In the genomic region with DNA sequence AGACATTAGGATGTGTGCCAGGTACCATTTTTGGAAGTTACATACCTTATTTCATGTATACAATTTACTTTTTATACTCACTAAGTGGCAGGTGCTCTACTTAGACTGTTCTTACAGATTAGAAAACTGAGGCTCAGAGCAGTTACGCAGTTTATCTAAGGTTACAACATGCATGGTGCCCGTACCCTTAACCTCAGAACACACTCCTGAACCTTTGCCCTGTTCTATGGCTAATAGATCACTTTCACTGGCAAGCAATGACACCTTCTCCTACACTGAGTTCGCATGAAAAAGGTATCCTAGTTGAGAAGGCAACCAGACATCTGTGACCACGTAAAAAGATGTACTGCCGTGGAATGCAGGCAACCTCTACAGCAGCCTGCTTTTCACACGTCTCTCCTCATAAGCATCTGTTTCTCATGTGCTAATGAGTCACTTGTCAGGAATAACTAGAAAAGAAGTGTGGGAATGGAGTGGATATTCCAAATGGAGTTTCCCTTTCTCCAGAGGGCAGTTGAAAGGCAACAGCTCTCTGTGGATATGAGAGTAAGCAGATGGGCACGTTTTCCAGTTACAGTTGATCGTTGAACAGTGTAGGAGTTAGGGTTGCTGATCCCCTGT, we compare ENCODE assay signal across 24 cellular contexts.
A peak's percentile ranks its signal among the peaks of the same experiment; 100 is the strongest.
DNase-seq lines count a peak whose midpoint lies in the region; ATAC-seq, FAIRE-seq and TF ChIP-seq lines count a peak whose summit lies in the region.
"Had no signal": no experiment of that assay in that cellular context is flagged by ENCODE, and none has a peak within 500 bp of the region (broad histone marks: within the 10 kb centered on the region; RNA-seq: fewer than 3 reads in every experiment).

No MANE protein-coding gene starts in this region.

- H3K36me3 ChIP-seq in SK-N-SH (replicated peaks in 1 of 2; ENCODE audit: control insufficient read depth in 1 of 2, insufficient read depth in 2 of 2, low read length in 1 of 2) (no peaks in the 10 kb centered on the region), H1 (ENCODE audit: control insufficient read depth in 2 of 4, insufficient read depth in 4 of 4, low read length in 3 of 4) (no peaks in the 10 kb centered on the region), small intestine (ENCODE audit: control insufficient read depth in 2 of 2, insufficient read depth in 2 of 2, low read length in 2 of 2) (no peaks in the 10 kb centered on the region), Karpas-422 (ENCODE audit: insufficient read depth, low read length) (no peaks in the 10 kb centered on the region), PC-3 (ENCODE audit: low read depth, low read length) (no peaks in the 10 kb centered on the region)
- H3K36me3 ChIP-seq: brain microvascular endothelial cell, gastroesophageal sphincter had no signal

- no peak overlapping the region for H4K8ac ChIP-seq in H1 (ENCODE audit: extremely low read depth, insufficient read depth, low read length)

- no peak overlapping the region for H3K4ac ChIP-seq in H1 (replicated peaks; ENCODE audit: insufficient read length, low read depth, low read length)

- H3K79me2 ChIP-seq in SK-N-SH (ENCODE audit: insufficient read depth): no peaks in the 10 kb centered on the region
- H3K79me2 ChIP-seq in H1 (ENCODE audit: control insufficient read depth in 1 of 2, insufficient read depth in 2 of 2, low read length in 2 of 2): no peaks in the 10 kb centered on the region
- H3K79me2 ChIP-seq in Karpas-422 (ENCODE audit: low read length): no peaks in the 10 kb centered on the region
- H3K79me2 ChIP-seq in PC-3 (ENCODE audit: low read length): no peaks in the 10 kb centered on the region
- H3K79me2 ChIP-seq: parathyroid adenoma had no signal

- no TSS peak for BruUV-seq in PC-3 (replicated peaks; lab: Mats Ljungman, UMichigan)

- CTCF ChIA-PET in SK-N-SH (lab: Yijun Ruan, JAX): interaction anchor here (0.8 to 21.5 kb wide), 3 partner anchors 11 to 279 kb away, joined by 3 to 704 read pairs (median 3); no protein-coding TSS in a partner anchor
- CTCF ChIA-PET in H1 (lab: Charles Lee; ENCODE audit: partially characterized antibody): interaction anchor here (0.7 to 7.6 kb wide), 7 partner anchors 11 to 275 kb away, joined by 3 to 56 read pairs (median 8); no protein-coding TSS in a partner anchor
- CTCF ChIA-PET in PC-3 (lab: Charles Lee): interaction anchor here (0.5 kb wide), 1 partner anchor 930 kb away, joined by 3 read pairs; no protein-coding TSS in a partner anchor

- no peaks in the 10 kb centered on the region for H4K20me1 ChIP-seq in SK-N-SH (ENCODE audit: insufficient read depth)
- no peaks in the 10 kb centered on the region for H4K20me1 ChIP-seq in H1 (replicated peaks in 1 of 2; ENCODE audit: control insufficient read depth in 1 of 2, insufficient read depth in 2 of 2, low read length in 2 of 2)
- no peaks in the 10 kb centered on the region for H4K20me1 ChIP-seq in Karpas-422 (ENCODE audit: insufficient read depth, low read depth, low read length)
- H4K20me1 ChIP-seq in PC-3 (ENCODE audit: low read length): no peaks in the 10 kb centered on the region

- no peak overlapping the region for H3K56ac ChIP-seq in H1 (replicated peaks; ENCODE audit: insufficient read length, low read depth, low read length)

- H2AFZ ChIP-seq in SK-N-SH (ENCODE audit: low read depth) (no peak overlapping the region), H1 (ENCODE audit: low read length) (no peak overlapping the region), Karpas-422 (ENCODE audit: low read length) (no peak overlapping the region), PC-3 (ENCODE audit: low read length) (no peak overlapping the region)
- H2AFZ ChIP-seq: parathyroid adenoma had no signal

- H2BK12ac ChIP-seq in H1 (ENCODE audit: low read depth, low read length): no peak overlapping the region

- H3K9me2 ChIP-seq in SK-N-SH (no peaks in the 10 kb centered on the region), Karpas-422 (replicated peaks; ENCODE audit: insufficient read depth, low read length) (no peaks in the 10 kb centered on the region), PC-3 (replicated peaks; ENCODE audit: low read length) (no peaks in the 10 kb centered on the region)

- H2BK20ac ChIP-seq in H1 (ENCODE audit: low read length): no peak overlapping the region

- no peak overlapping the region for H2BK15ac ChIP-seq in H1 (ENCODE audit: low read length)

- H3K27ac ChIP-seq in SK-N-SH (ENCODE audit: low read depth in 2 of 2, low read length in 1 of 2) (no peak overlapping the region), H1 (ENCODE audit: low read depth, low read length) (no peak overlapping the region), right cardiac atrium (ENCODE audit: low read length) (peak overlapping the region; percentile 97), small intestine (ENCODE audit: low read depth in 1 of 2, low read length in 1 of 2) (peak overlapping the region in 1 of 2 donors; percentile 46), Karpas-422 (ENCODE audit: low read length) (no peak overlapping the region), PC-3 (ENCODE audit: low read length) (no peak overlapping the region)
- H3K27ac ChIP-seq: 22Rv1, brain microvascular endothelial cell, C4-2B, gastroesophageal sphincter, parathyroid adenoma had no signal

- H3K9me3 ChIP-seq in SK-N-SH: no peaks in the 10 kb centered on the region
- H3K9me3 ChIP-seq in H1 (ENCODE audit: insufficient read depth in 2 of 2, low read depth in 1 of 2, low read length in 1 of 2): no peaks in the 10 kb centered on the region
- no peaks in the 10 kb centered on the region for H3K9me3 ChIP-seq in right cardiac atrium (ENCODE audit: control insufficient read depth, low read length)
- no peaks in the 10 kb centered on the region for H3K9me3 ChIP-seq in small intestine (ENCODE audit: control insufficient read depth, low read depth)
- no peaks in the 10 kb centered on the region for H3K9me3 ChIP-seq in Karpas-422 (ENCODE audit: low read length)
- H3K9me3 ChIP-seq in PC-3 (ENCODE audit: low read length): no peaks in the 10 kb centered on the region
- H3K9me3 ChIP-seq: gastroesophageal sphincter had no signal

- no peak overlapping the region for H3K14ac ChIP-seq in H1 (ENCODE audit: insufficient read length)

- H2BK5ac ChIP-seq in H1 (ENCODE audit: low read depth, low read length): no peak overlapping the region

- no peak overlapping the region for H2AK5ac ChIP-seq in H1 (ENCODE audit: low read depth, low read length)

- no peak for TF ChIP-seq POLR2A in H1 (IDR thresholded peaks at IDR 0.05; ENCODE audit: control extremely low read depth in 1 of 2, low read depth in 2 of 2, low read length in 2 of 2)

- H3K27me3 ChIP-seq in SK-N-SH (ENCODE audit: insufficient read depth): no peaks in the 10 kb centered on the region
- H3K27me3 ChIP-seq in H1 (replicated peaks in 1 of 4; ENCODE audit: control insufficient read depth in 3 of 4, extremely low read depth in 1 of 4, insufficient read depth in 3 of 4, low read length in 3 of 4): no peaks in the 10 kb centered on the region
- no peaks in the 10 kb centered on the region for H3K27me3 ChIP-seq in right cardiac atrium (ENCODE audit: control insufficient read depth, insufficient read depth)
- no peaks in the 10 kb centered on the region for H3K27me3 ChIP-seq in small intestine (ENCODE audit: control insufficient read depth in 2 of 2, insufficient read depth in 2 of 2, low read length in 2 of 2)
- H3K27me3 ChIP-seq in Karpas-422 (ENCODE audit: low read length): no peaks in the 10 kb centered on the region
- H3K27me3 ChIP-seq in PC-3 (ENCODE audit: low read length): peaks cover 9% of the 10 kb centered on the region; the same call in 1 of the 2 replicates
- H3K27me3 ChIP-seq: brain microvascular endothelial cell, gastroesophageal sphincter had no signal

- no peak overlapping the region for H4K91ac ChIP-seq in H1 (replicated peaks; ENCODE audit: insufficient read length, low read length)

- H3K23ac ChIP-seq in H1 (ENCODE audit: insufficient read length): no peak overlapping the region

- H3K23me2 ChIP-seq in H1 (ENCODE audit: low read depth, low read length): no peaks in the 10 kb centered on the region

- TF ChIP-seq CTCF in SK-N-SH (IDR thresholded peaks at IDR 0.05): no peak
- TF ChIP-seq CTCF in H1 (IDR thresholded peaks at IDR 0.05; ENCODE audit: control extremely low read depth in 1 of 3, insufficient read depth in 1 of 3, low read depth in 1 of 3, low read length in 3 of 3): no peak
- TF ChIP-seq CTCF in omental fat pad (IDR thresholded peaks at IDR 0.05): no peak
- no peak for TF ChIP-seq CTCF in PC-3 (conservative IDR thresholded peaks at IDR 0.05; ENCODE audit: low read depth, low read length)

- H2BK120ac ChIP-seq in H1 (replicated peaks; ENCODE audit: low read depth, low read length): no peak overlapping the region

- no peak overlapping the region for H4K5ac ChIP-seq in H1 (ENCODE audit: insufficient read length, low read depth, low read length)

- intact Hi-C loops in right cardiac atrium (cut with DNase I) (no loop called here), PC-3 (cut with micrococcal nuclease) (no loop called here)

- no peak for TF ChIP-seq RAD21 in SK-N-SH (IDR thresholded peaks at IDR 0.05; ENCODE audit: low read length)
- no peak for TF ChIP-seq RAD21 in H1 (IDR thresholded peaks at IDR 0.05 in 1 of 2, conservative IDR thresholded peaks at IDR 0.05 in 1 of 2; ENCODE audit: low read depth in 2 of 2, low read length in 2 of 2)

- ATAC-seq in SK-N-SH treated with all-trans-retinoic acid at 6 μM for 48 hours: no peak
- ATAC-seq in right cardiac atrium: peak; percentile 43 to 65
- no peak for ATAC-seq in omental fat pad (ENCODE audit: low FRiP score)
- ATAC-seq in PC-3: no peak
- ATAC-seq: activated CD4-positive, alpha-beta T cell treated with anti-CD3 and anti-CD28 coated beads for 36 hours; gastroesophageal sphincter; natural killer cell had no signal

- FAIRE-seq in H1 (lab: Jason Lieb, UNC) (no peak), small intestine (lab: Jason Lieb, UNC) (no peak)
- FAIRE-seq: endothelial cell of umbilical vein, TTC549, urothelium cell line had no signal

- no peak overlapping the region for H3K4me3 ChIP-seq in SK-N-SH (ENCODE audit: low read depth in 2 of 2, low read length in 1 of 2)
- H3K4me3 ChIP-seq in H1 (ENCODE audit: extremely low read depth in 1 of 4, insufficient read depth in 2 of 4, low read depth in 3 of 4, low read length in 4 of 4): no peak overlapping the region
- no peak overlapping the region for H3K4me3 ChIP-seq in right cardiac atrium (ENCODE audit: low read length)
- no peak overlapping the region for H3K4me3 ChIP-seq in small intestine (ENCODE audit: low read depth in 1 of 2, low read length in 2 of 2)
- no peak overlapping the region for H3K4me3 ChIP-seq in Karpas-422 (ENCODE audit: low read length)
- no peak overlapping the region for H3K4me3 ChIP-seq in PC-3 (ENCODE audit: low read length)
- H3K4me3 ChIP-seq: gastroesophageal sphincter had no signal

- H3K18ac ChIP-seq in H1 (ENCODE audit: extremely low read depth, low read length): no peak overlapping the region

- H3K4me2 ChIP-seq in SK-N-SH (no peak overlapping the region), H1 (ENCODE audit: insufficient read depth in 1 of 2, low read depth in 2 of 2, low read length in 2 of 2) (peak overlapping the region; percentile 10 to 27; a peak in 2 of 4 replicates), Karpas-422 (ENCODE audit: low read depth, low read length, poor library complexity, severe bottlenecking) (no peak overlapping the region), PC-3 (ENCODE audit: low read length) (no peak overlapping the region)

- DNase-seq in SK-N-SH (no peak), H1 (ENCODE audit: low read depth in 1 of 2, low spot score in 2 of 2) (no peak), right cardiac atrium (no peak), small intestine (peak; percentile 83), omental fat pad (ENCODE audit: low spot score) (no peak), Karpas-422 (no peak), PC-3 (no peak)
- DNase-seq: activated CD4-positive, alpha-beta T cell treated with anti-CD3 and anti-CD28 coated beads for 36 hours; activated naive CD8-positive, alpha-beta T cell treated with anti-CD3 and anti-CD28 coated beads, Interleukin-2, amount 10 ng/mL, durations not matched to agents 7 days and 5 days; brain microvascular endothelial cell; dermis blood vessel endothelial cell; DMS 273 treated with DMSO at 0.1 percent for 48 hours; natural killer cell; NCI-H1105; stimulated activated CD8-positive, alpha-beta memory T cell treated with anti-CD3 and anti-CD28 coated beads, Interleukin-4, amount 100 ng/mL, for 48 hours; substantia nigra had no signal

- H3F3A ChIP-seq in SK-N-SH (replicated peaks; ENCODE audit: insufficient read depth) (no peaks in the 10 kb centered on the region), PC-3 (ENCODE audit: low read length, unreplicated experiment) (no peaks in the 10 kb centered on the region)

- WGBS in SK-N-SH (ENCODE audit: low lambda C conversion rate): 65% methylated on average over 8 of the region's 8 CpGs
- 89% methylated on average over 8 of the region's 8 CpGs; no CpG with 5 or more reads in 1 of the 2 experiments for WGBS in H1 (ENCODE audit: extremely low coverage in 1 of 2, insufficient coverage in 1 of 2, insufficient read length in 1 of 2, insufficient replicate concordance in 2 of 2, low coverage in 1 of 2, low lambda C conversion rate in 2 of 2, missing lambda C conversion rate in 1 of 2), 2 experiments
- WGBS in right cardiac atrium: 54% methylated on average over 8 of the region's 8 CpGs
- WGBS in small intestine, 3 donors: 17 to 55% (median 37%) methylated on average over 8 of the region's 8 CpGs

- H3K79me1 ChIP-seq in H1 (ENCODE audit: low read depth, low read length): no peaks in the 10 kb centered on the region

- H3K9ac ChIP-seq in SK-N-SH: no peak overlapping the region
- no peak overlapping the region for H3K9ac ChIP-seq in H1 (replicated peaks in 1 of 4; ENCODE audit: extremely low read depth in 1 of 4, low read depth in 3 of 4, low read length in 3 of 4)
- no peak overlapping the region for H3K9ac ChIP-seq in Karpas-422 (ENCODE audit: low read length)
- no peak overlapping the region for H3K9ac ChIP-seq in PC-3 (ENCODE audit: low read length)
- H3K9ac ChIP-seq: parathyroid adenoma had no signal

- TF ChIP-seq EP300 in SK-N-SH (IDR thresholded peaks at IDR 0.05; ENCODE audit: borderline replicate concordance in 1 of 2, low read depth in 1 of 2, low read length in 1 of 2): no peak
- TF ChIP-seq EP300 in H1 (IDR thresholded peaks at IDR 0.05; ENCODE audit: borderline replicate concordance in 1 of 2, low read depth in 2 of 2, low read length in 2 of 2): no peak

- POLR2A ChIA-PET in SK-N-SH (lab: Yijun Ruan, JAX): no interaction called here
- POLR2A ChIA-PET in H1 (lab: Charles Lee; ENCODE audit: partially characterized antibody): interaction anchor here (1.3 to 1.6 kb wide), 2 partner anchors 10 to 57 kb away, joined by 3 to 4 read pairs; no protein-coding TSS in a partner anchor
- POLR2A ChIA-PET in PC-3 (lab: Charles Lee; ENCODE audit: unreplicated experiment): no interaction called here

- H3K4me1 ChIP-seq in SK-N-SH (ENCODE audit: control insufficient read depth in 1 of 2, insufficient read depth in 2 of 2, low read depth in 1 of 2, low read length in 1 of 2) (no peaks in the 10 kb centered on the region; a peak in 1 of 4 replicates), H1 (replicated peaks in 1 of 4; ENCODE audit: control insufficient read depth in 3 of 4, insufficient read depth in 4 of 4, low read length in 3 of 4) (peaks cover 0 to 10% (median 8%) of the 10 kb centered on the region in 4 experiments; a peak in 4 of 7 replicates), right cardiac atrium (ENCODE audit: control insufficient read depth, insufficient read depth, low read length) (no peaks in the 10 kb centered on the region), small intestine (ENCODE audit: control insufficient read depth in 2 of 2, insufficient read depth in 1 of 2, low read depth in 1 of 2, low read length in 1 of 2) (peaks cover 0 to 4% of the 10 kb centered on the region in 2 donors), Karpas-422 (ENCODE audit: low read length) (no peaks in the 10 kb centered on the region), PC-3 (ENCODE audit: insufficient read depth, low read length) (no peaks in the 10 kb centered on the region)
- H3K4me1 ChIP-seq: gastroesophageal sphincter, parathyroid adenoma had no signal

Comparison
In these comparisons a context has a peak if more than half of its experiments do, and no peak if none do; other contexts are left out.
1. H3K4me2 ChIP-seq: peak in H1 (2 of 2); none in SK-N-SH (single experiment), Karpas-422 (single experiment) and PC-3 (single experiment).
2. ATAC-seq: peak in right cardiac atrium (2 of 2); none in SK-N-SH treated with all-trans-retinoic acid at 6 μM for 48 hours (single experiment), omental fat pad (single experiment) and PC-3 (single experiment).
3. Of the 17 proteins assayed by ChIP-seq in both H1 and SK-N-SH: peak only in H1: none; only in SK-N-SH: TCF12; in both: none; in neither: 16.